ENCODE assay signal across 10 cellular contexts in genomic region chr13:51625555-51626345, GRCh38. TPM values are rescaled to one million over a fixed set of nuclear protein-coding genes. Genes with fewer than 3 reads are reported as not detected.
A peak's percentile ranks its signal among the peaks of the same experiment; 100 is the strongest.
DNase-seq lines count a peak whose midpoint lies in the region; ATAC-seq, FAIRE-seq and TF ChIP-seq lines count a peak whose summit lies in the region.
"Had no signal": no experiment of that assay in that cellular context is flagged by ENCODE, and none has a peak within 500 bp of the region (broad histone marks: within the 10 kb centered on the region; RNA-seq: fewer than 3 reads in every experiment).

No MANE protein-coding gene starts in this region.

- no peak overlapping the region for H2AK5ac ChIP-seq in IMR-90 (ENCODE audit: low read depth, low read length)

- no peak overlapping the region for H2BK20ac ChIP-seq in IMR-90 (ENCODE audit: low read depth, low read length)

- H2BK15ac ChIP-seq in IMR-90 (ENCODE audit: low read depth, low read length), result no peak overlapping the region

- BruUV-seq in IMR-90 (replicated peaks; lab: Mats Ljungman, UMichigan), result no TSS peak

- no peak overlapping the region for H4K8ac ChIP-seq in IMR-90 (ENCODE audit: low read depth in 2 of 2, low read length in 2 of 2)

- CTCF ChIA-PET in IMR-90 (lab: Yijun Ruan, JAX), result interaction anchor here (0.8 to 1.6 kb wide), 2 partner anchors 11 to 191 kb away, joined by 3 to 5 read pairs; no protein-coding TSS in a partner anchor

- POLR2A ChIA-PET in IMR-90 (lab: Charles Lee; ENCODE audit: unreplicated experiment), result no interaction called here

- peaks cover 38 to 76% of the 10 kb centered on the region in 2 experiments for H3K79me1 ChIP-seq in IMR-90 (ENCODE audit: low read depth in 1 of 2, low read length in 2 of 2)

- in situ Hi-C loops in IMR-90 (cut with MboI; ENCODE audit: low sequenced_read_pairs), result no loop called here

- no CpG with 5 or more reads among the region's 7 CpGs for WGBS in IMR-90 (ENCODE audit: extremely low coverage in 2 of 2, insufficient read length in 1 of 2), 2 experiments

- H4K91ac ChIP-seq in IMR-90 (ENCODE audit: insufficient read depth, low read depth, low read length), result no peak overlapping the region

- H4K20me1 ChIP-seq in IMR-90 (ENCODE audit: insufficient read depth, low read length), result peaks cover under 1% of the 10 kb centered on the region; the same call in 1 of the 2 replicates
- H4K20me1 ChIP-seq in osteoblast (ENCODE audit: insufficient read depth, low read length), result no peaks in the 10 kb centered on the region

- no peak overlapping the region for H3K56ac ChIP-seq in IMR-90 (ENCODE audit: extremely low read depth, insufficient read depth, low read length)

- no peak overlapping the region for H2AFZ ChIP-seq in IMR-90 (replicated peaks; ENCODE audit: low read length, poor library complexity)
- no peak overlapping the region for H2AFZ ChIP-seq in osteoblast (ENCODE audit: low read length)

- TF ChIP-seq POLR2A in IMR-90 (IDR thresholded peaks at IDR 0.05; ENCODE audit: low read depth, low read length), result no peak

- no peak overlapping the region for H2BK5ac ChIP-seq in IMR-90 (ENCODE audit: low read depth, low read length, poor library complexity, severe bottlenecking)

- H3K27ac ChIP-seq in IMR-90 (ENCODE audit: insufficient read depth, low read length), result no peak overlapping the region
- H3K27ac ChIP-seq in angular gyrus (ENCODE audit: low read depth, low read length), result peak overlapping the region; percentile 43
- H3K27ac ChIP-seq in osteoblast (ENCODE audit: low read depth, low read length), result peak overlapping the region; percentile 54
- no peak overlapping the region for H3K27ac ChIP-seq in ascending aorta

- no peak overlapping the region for H3K23ac ChIP-seq in IMR-90 (ENCODE audit: low read depth, low read length)

- ATAC-seq in IMR-90 (ENCODE audit: low read depth) (peak; percentile 38; the same call in 1 of the 2 replicates), GM19395 (IDR thresholded peaks at IDR 0.05; ENCODE audit: unreplicated experiment) (no peak)

- no peak overlapping the region for H3K4me2 ChIP-seq in IMR-90 (ENCODE audit: low read depth, low read length)
- H3K4me2 ChIP-seq in osteoblast (ENCODE audit: insufficient read depth, low read length), result no peak overlapping the region

- H2AK9ac ChIP-seq in IMR-90 (replicated peaks; ENCODE audit: low read depth, low read length, poor library complexity), result no peak overlapping the region

- TF ChIP-seq RAD21 in IMR-90 (IDR thresholded peaks at IDR 0.05; ENCODE audit: low read length), result no peak

- H3K18ac ChIP-seq in IMR-90 (ENCODE audit: low read depth, low read length), result no peak overlapping the region

- peaks cover 91% of the 10 kb centered on the region for H3K79me2 ChIP-seq in osteoblast (ENCODE audit: insufficient read depth, low read length)

- H3K4me3 ChIP-seq in IMR-90 (ENCODE audit: insufficient read depth, low read depth, low read length), result no peak overlapping the region
- H3K4me3 ChIP-seq in osteoblast (ENCODE audit: insufficient read depth, low read length), result no peak overlapping the region
- H3K4me3 ChIP-seq in ascending aorta, result no peak overlapping the region

- intact Hi-C loops in IMR-90 (cut with micrococcal nuclease), result no loop called here
- intact Hi-C loops in ascending aorta (cut with DNase I), result loop anchor here (5.0 kb wide), 1 partner anchor 102 kb away; no protein-coding TSS in a partner anchor

- H3K27me3 ChIP-seq in IMR-90 (ENCODE audit: control insufficient read depth, insufficient read depth, low read length), result no peaks in the 10 kb centered on the region
- no peaks in the 10 kb centered on the region for H3K27me3 ChIP-seq in osteoblast (ENCODE audit: insufficient read depth, low read length)
- H3K27me3 ChIP-seq in ascending aorta, result no peaks in the 10 kb centered on the region

- no peaks in the 10 kb centered on the region for H3K9me3 ChIP-seq in IMR-90 (ENCODE audit: control insufficient read depth, insufficient read depth, low read length)
- H3K9me3 ChIP-seq in osteoblast (ENCODE audit: low read depth, low read length), result no peaks in the 10 kb centered on the region
- no peaks in the 10 kb centered on the region for H3K9me3 ChIP-seq in ascending aorta

- no peak for FAIRE-seq in HTR-8/SVneo (lab: Jason Lieb, UNC)

- H3K4me1 ChIP-seq in IMR-90 (ENCODE audit: control insufficient read depth, insufficient read depth, low read length), result peaks cover 11% of the 10 kb centered on the region
- H3K4me1 ChIP-seq in osteoblast (ENCODE audit: insufficient read depth, low read length), result peaks cover 47% of the 10 kb centered on the region
- H3K4me1 ChIP-seq in ascending aorta, result peaks cover 5 to 24% of the 10 kb centered on the region in 2 donors

- DNase-seq in IMR-90 (no peak), globus pallidus (ENCODE audit: low spot score) (peak; percentile 63), osteoblast (ENCODE audit: insufficient read length, low spot score, missing footprints) (no peak), ascending aorta (ENCODE audit: low spot score in 2 of 2) (no peak), HTR-8/SVneo (ENCODE audit: insufficient read length, low spot score) (no peak), NK-92 (lab: John Stamatoyannopoulos, UW; ENCODE audit: unreplicated experiment) (no peak)
- DNase-seq: stimulated activated naive CD4-positive, alpha-beta T cell treated with Interleukin-2 at 50 U/mL for 16 hours; T-helper 1 cell had no signal

- H3K14ac ChIP-seq in IMR-90 (replicated peaks; ENCODE audit: low read depth, low read length), result no peak overlapping the region

- TF ChIP-seq CTCF in IMR-90 (conservative IDR thresholded peaks at IDR 0.05; ENCODE audit: low read depth, low read length) (no peak), osteoblast (IDR thresholded peaks at IDR 0.05; ENCODE audit: extremely low read depth, low read depth, low read length) (no peak), ascending aorta (IDR thresholded peaks at IDR 0.05) (no peak)

- H3K9ac ChIP-seq in IMR-90 (ENCODE audit: low read depth, low read length), result no peak overlapping the region

- dilution Hi-C loops in IMR-90 (cut with HindIII; ENCODE audit: low sequenced_read_pairs, unreplicated experiment), result no loop called here

- H4K5ac ChIP-seq in IMR-90 (ENCODE audit: low read depth, low read length), result no peak overlapping the region; the same call in 1 of the 2 replicates

- no peak overlapping the region for H2BK120ac ChIP-seq in IMR-90 (ENCODE audit: low read depth, low read length)

- no peak overlapping the region for H3K4ac ChIP-seq in IMR-90 (ENCODE audit: low read depth, low read length)

- H3K36me3 ChIP-seq in IMR-90 (ENCODE audit: control insufficient read depth, insufficient read depth, low read length) (no peaks in the 10 kb centered on the region), osteoblast (ENCODE audit: insufficient read depth, low read length) (no peaks in the 10 kb centered on the region), ascending aorta (no peaks in the 10 kb centered on the region)

- peaks cover 13% of the 10 kb centered on the region for H3K9me1 ChIP-seq in IMR-90 (ENCODE audit: insufficient read depth, low read length)

TF ChIP-seq in IMR-90, 13 proteins besides CTCF, POLR2A, EP300 and RAD21:
- TF ChIP-seq BHLHE40 (IDR thresholded peaks at IDR 0.05; ENCODE audit: low read depth, low read length) (no peak), FOS (IDR thresholded peaks at IDR 0.05; ENCODE audit: low read depth, low read length) (no peak), ELK1 (IDR thresholded peaks at IDR 0.05; ENCODE audit: borderline replicate concordance, low read depth, low read length) (no peak), RFX5 (IDR thresholded peaks at IDR 0.05; ENCODE audit: low read depth, low read length) (no peak), MAFK (IDR thresholded peaks at IDR 0.05; ENCODE audit: low read depth, low read length) (no peak), MXI1 (IDR thresholded peaks at IDR 0.05; ENCODE audit: borderline replicate concordance, low read depth, low read length) (no peak), NFE2L2 (IDR thresholded peaks at IDR 0.05; ENCODE audit: low read depth, low read length) (no peak), RCOR1 (IDR thresholded peaks at IDR 0.05; ENCODE audit: insufficient replicate concordance, low read length) (no peak), USF2 (IDR thresholded peaks at IDR 0.05; ENCODE audit: low read depth, low read length) (no peak), CHD1 (IDR thresholded peaks at IDR 0.05; ENCODE audit: low read depth, low read length) (no peak), CEBPB (IDR thresholded peaks at IDR 0.05; ENCODE audit: low read depth, low read length) (no peak), MAZ (IDR thresholded peaks at IDR 0.05; ENCODE audit: borderline replicate concordance, low read depth, low read length) (no peak), SMC3 (IDR thresholded peaks at IDR 0.05; ENCODE audit: low read depth, low read length) (no peak)

RNA-seq across cellular contexts. Expression of gene WDFY2, which starts 41.5 kb away (rescaled TPM):
- total RNA-seq in IMR-90 (2012; rRNA removed) (4.3 and 6.7 TPM in 2 replicates), osteoblast (11.2 and 11.9 TPM in 2 replicates), ascending aorta (6.1 TPM)
- 4.3 and 5.4 TPM in 2 replicates for polyA plus RNA-seq in IMR-90 (2012; rRNA removed)
- 1.5 and 1.8 TPM in 2 replicates for polyA plus RNA-seq in IMR-90 (2012; cell fraction: cytosol; rRNA removed)
- 10.1 and 27.3 TPM in 2 replicates for polyA plus RNA-seq in IMR-90 (2012; cell fraction: nucleus; rRNA removed; ENCODE audit: low replicate concordance)

Comparison
In these comparisons a context has a peak if more than half of its experiments do, and no peak if none do; other contexts are left out.
1. H3K27ac ChIP-seq: peak in angular gyrus (single experiment) and osteoblast (single experiment); none in IMR-90 (single experiment) and ascending aorta (0 of 2).